In the genomic region with DNA sequence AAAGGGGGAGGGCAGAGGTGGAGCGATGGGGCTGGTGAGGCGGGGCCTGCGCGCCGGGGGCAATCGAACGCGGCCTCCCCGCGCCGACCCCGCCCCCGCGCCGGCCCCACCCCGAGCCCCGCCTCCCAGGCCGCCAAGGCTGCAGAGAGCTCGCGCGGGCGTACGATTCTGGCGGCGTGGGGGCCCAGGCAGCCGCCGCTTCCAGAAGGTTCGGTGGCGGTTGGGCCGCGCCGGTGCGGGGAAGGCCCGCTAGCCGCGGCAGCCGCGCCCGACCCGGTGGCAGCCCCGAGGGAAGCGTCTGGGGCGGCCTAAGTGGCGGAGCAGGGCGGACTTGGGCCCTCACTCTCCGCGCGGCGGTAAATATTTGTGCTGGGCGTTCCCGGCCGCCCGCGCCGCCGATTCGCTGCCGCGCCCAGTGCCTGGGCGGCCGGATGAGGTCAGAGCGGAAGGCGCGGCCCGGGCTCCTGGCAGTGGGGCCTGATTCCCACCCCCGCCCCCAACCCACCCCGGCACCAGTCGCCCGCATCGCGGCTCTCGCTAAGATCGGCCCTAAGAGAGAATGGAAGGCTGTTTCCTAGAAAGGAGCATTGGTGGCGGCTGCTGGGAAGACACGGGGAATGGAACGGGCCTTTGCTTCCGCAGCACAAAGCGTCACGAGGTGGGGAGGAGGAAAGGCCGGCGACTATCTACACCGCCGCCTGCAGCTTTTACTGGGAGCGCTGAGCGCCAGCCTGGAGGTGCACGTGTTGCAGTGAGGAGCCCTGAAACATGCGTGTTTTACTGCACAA, we compare ENCODE assay signal across 1 cellular context.
TF ChIP-seq lines count a peak whose summit lies in the region.

A gene with protein sequence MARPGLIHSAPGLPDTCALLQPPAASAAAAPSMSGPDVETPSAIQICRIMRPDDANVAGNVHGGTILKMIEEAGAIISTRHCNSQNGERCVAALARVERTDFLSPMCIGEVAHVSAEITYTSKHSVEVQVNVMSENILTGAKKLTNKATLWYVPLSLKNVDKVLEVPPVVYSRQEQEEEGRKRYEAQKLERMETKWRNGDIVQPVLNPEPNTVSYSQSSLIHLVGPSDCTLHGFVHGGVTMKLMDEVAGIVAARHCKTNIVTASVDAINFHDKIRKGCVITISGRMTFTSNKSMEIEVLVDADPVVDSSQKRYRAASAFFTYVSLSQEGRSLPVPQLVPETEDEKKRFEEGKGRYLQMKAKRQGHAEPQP (minus strand): TSS at position 368 of the 788 bp plus-strand sequence. CDS start 368 bp downstream, outside the sequence.

TF ChIP-seq in HEK293, 187 proteins besides CTCF, POLR2A, EP300 and RAD21 (continued from another document and continues in another):
- TF ChIP-seq, protein P1, sequence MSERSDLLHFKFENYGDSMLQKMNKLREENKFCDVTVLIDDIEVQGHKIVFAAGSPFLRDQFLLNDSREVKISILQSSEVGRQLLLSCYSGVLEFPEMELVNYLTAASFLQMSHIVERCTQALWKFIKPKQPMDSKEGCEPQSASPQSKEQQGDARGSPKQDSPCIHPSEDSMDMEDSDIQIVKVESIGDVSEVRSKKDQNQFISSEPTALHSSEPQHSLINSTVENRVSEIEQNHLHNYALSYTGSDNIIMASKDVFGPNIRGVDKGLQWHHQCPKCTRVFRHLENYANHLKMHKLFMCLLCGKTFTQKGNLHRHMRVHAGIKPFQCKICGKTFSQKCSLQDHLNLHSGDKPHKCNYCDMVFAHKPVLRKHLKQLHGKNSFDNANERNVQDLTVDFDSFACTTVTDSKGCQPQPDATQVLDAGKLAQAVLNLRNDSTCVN (tag by site-specific recombination; optimal IDR thresholded peaks at IDR 0.05) = peak; percentile 87
- TF ChIP-seq MYNN (tag by site-specific recombination; IDR thresholded peaks at IDR 0.05; ENCODE audit: borderline replicate concordance) (no peak), SP3 (tag by site-specific recombination; IDR thresholded peaks at IDR 0.05) (peak; percentile 77), ZNF37A (tag by site-specific recombination; IDR thresholded peaks at IDR 0.05) (no peak), ZFP69B (tag by site-specific recombination; IDR thresholded peaks at IDR 0.05) (peak; percentile 31; the same call in 1 of the 2 replicates), ZNF843 (tag by site-specific recombination; IDR thresholded peaks at IDR 0.05) (no peak), RBAK (tag by site-specific recombination; IDR thresholded peaks at IDR 0.05) (no peak), GLIS2 (tag by site-specific recombination; IDR thresholded peaks at IDR 0.05) (peak; percentile 52), SETDB1 (IDR thresholded peaks at IDR 0.05; ENCODE audit: insufficient read length, low read length) (no peak), ZBTB20 (tag by site-specific recombination; IDR thresholded peaks at IDR 0.05) (peak; percentile 93), TCF7L2 (IDR thresholded peaks at IDR 0.05; ENCODE audit: borderline replicate concordance, low read depth, low read length) (no peak), ZBTB7A (tag by site-specific recombination; IDR thresholded peaks at IDR 0.05; ENCODE audit: low read depth) (no peak), ZNF16 (tag by site-specific recombination; IDR thresholded peaks at IDR 0.05; ENCODE audit: low read depth) (no peak), ZNF292 (tag by site-specific recombination; IDR thresholded peaks at IDR 0.05; ENCODE audit: borderline replicate concordance, low read depth) (no peak), ZNF555 (tag by site-specific recombination; conservative IDR thresholded peaks at IDR 0.05) (no peak), ZBTB17 (tag by site-specific recombination; IDR thresholded peaks at IDR 0.05) (peak; percentile 81), ZNF660 (tag by site-specific recombination; IDR thresholded peaks at IDR 0.05) (peak; percentile 58; the same call in 1 of the 2 replicates), ZNF624 (tag by site-specific recombination; IDR thresholded peaks at IDR 0.05) (no peak), ZNF677 (tag by site-specific recombination; IDR thresholded peaks at IDR 0.05) (peak; percentile 88), ZFP3 (tag by site-specific recombination; IDR thresholded peaks at IDR 0.05; ENCODE audit: low read depth) (no peak), ZNF341 (tag by site-specific recombination; IDR thresholded peaks at IDR 0.05; ENCODE audit: low read depth) (peak; percentile 66), ZNF423 (tag by site-specific recombination; IDR thresholded peaks at IDR 0.05) (no peak), ZNF112 (tag by site-specific recombination; IDR thresholded peaks at IDR 0.05) (no peak), HOXD13 (CRISPR knock-in tag; IDR thresholded peaks at IDR 0.05; ENCODE audit: borderline replicate concordance) (no peak), SP7 (tag by site-specific recombination; IDR thresholded peaks at IDR 0.05) (peak; percentile 57), PRDM1 (tag by site-specific recombination; IDR thresholded peaks at IDR 0.05) (no peak), ZNF394 (tag by site-specific recombination; IDR thresholded peaks at IDR 0.05; ENCODE audit: borderline replicate concordance) (no peak), GLI4 (tag by site-specific recombination; IDR thresholded peaks at IDR 0.05) (no peak)
- TF ChIP-seq, protein P2, sequence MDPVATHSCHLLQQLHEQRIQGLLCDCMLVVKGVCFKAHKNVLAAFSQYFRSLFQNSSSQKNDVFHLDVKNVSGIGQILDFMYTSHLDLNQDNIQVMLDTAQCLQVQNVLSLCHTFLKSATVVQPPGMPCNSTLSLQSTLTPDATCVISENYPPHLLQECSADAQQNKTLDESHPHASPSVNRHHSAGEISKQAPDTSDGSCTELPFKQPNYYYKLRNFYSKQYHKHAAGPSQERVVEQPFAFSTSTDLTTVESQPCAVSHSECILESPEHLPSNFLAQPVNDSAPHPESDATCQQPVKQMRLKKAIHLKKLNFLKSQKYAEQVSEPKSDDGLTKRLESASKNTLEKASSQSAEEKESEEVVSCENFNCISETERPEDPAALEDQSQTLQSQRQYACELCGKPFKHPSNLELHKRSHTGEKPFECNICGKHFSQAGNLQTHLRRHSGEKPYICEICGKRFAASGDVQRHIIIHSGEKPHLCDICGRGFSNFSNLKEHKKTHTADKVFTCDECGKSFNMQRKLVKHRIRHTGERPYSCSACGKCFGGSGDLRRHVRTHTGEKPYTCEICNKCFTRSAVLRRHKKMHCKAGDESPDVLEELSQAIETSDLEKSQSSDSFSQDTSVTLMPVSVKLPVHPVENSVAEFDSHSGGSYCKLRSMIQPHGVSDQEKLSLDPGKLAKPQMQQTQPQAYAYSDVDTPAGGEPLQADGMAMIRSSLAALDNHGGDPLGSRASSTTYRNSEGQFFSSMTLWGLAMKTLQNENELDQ (tag by site-specific recombination; IDR thresholded peaks at IDR 0.05; ENCODE audit: low read depth) = no peak
- TF ChIP-seq, protein P3, sequence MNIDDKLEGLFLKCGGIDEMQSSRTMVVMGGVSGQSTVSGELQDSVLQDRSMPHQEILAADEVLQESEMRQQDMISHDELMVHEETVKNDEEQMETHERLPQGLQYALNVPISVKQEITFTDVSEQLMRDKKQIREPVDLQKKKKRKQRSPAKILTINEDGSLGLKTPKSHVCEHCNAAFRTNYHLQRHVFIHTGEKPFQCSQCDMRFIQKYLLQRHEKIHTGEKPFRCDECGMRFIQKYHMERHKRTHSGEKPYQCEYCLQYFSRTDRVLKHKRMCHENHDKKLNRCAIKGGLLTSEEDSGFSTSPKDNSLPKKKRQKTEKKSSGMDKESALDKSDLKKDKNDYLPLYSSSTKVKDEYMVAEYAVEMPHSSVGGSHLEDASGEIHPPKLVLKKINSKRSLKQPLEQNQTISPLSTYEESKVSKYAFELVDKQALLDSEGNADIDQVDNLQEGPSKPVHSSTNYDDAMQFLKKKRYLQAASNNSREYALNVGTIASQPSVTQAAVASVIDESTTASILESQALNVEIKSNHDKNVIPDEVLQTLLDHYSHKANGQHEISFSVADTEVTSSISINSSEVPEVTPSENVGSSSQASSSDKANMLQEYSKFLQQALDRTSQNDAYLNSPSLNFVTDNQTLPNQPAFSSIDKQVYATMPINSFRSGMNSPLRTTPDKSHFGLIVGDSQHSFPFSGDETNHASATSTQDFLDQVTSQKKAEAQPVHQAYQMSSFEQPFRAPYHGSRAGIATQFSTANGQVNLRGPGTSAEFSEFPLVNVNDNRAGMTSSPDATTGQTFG (tag by site-specific recombination; IDR thresholded peaks at IDR 0.05; ENCODE audit: borderline replicate concordance) = no peak
- TF ChIP-seq, protein P4, sequence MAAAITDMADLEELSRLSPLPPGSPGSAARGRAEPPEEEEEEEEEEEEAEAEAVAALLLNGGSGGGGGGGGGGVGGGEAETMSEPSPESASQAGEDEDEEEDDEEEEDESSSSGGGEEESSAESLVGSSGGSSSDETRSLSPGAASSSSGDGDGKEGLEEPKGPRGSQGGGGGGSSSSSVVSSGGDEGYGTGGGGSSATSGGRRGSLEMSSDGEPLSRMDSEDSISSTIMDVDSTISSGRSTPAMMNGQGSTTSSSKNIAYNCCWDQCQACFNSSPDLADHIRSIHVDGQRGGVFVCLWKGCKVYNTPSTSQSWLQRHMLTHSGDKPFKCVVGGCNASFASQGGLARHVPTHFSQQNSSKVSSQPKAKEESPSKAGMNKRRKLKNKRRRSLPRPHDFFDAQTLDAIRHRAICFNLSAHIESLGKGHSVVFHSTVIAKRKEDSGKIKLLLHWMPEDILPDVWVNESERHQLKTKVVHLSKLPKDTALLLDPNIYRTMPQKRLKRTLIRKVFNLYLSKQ (tag by site-specific recombination; IDR thresholded peaks at IDR 0.05; ENCODE audit: borderline replicate concordance) = no peak
- TF ChIP-seq, protein P5, sequence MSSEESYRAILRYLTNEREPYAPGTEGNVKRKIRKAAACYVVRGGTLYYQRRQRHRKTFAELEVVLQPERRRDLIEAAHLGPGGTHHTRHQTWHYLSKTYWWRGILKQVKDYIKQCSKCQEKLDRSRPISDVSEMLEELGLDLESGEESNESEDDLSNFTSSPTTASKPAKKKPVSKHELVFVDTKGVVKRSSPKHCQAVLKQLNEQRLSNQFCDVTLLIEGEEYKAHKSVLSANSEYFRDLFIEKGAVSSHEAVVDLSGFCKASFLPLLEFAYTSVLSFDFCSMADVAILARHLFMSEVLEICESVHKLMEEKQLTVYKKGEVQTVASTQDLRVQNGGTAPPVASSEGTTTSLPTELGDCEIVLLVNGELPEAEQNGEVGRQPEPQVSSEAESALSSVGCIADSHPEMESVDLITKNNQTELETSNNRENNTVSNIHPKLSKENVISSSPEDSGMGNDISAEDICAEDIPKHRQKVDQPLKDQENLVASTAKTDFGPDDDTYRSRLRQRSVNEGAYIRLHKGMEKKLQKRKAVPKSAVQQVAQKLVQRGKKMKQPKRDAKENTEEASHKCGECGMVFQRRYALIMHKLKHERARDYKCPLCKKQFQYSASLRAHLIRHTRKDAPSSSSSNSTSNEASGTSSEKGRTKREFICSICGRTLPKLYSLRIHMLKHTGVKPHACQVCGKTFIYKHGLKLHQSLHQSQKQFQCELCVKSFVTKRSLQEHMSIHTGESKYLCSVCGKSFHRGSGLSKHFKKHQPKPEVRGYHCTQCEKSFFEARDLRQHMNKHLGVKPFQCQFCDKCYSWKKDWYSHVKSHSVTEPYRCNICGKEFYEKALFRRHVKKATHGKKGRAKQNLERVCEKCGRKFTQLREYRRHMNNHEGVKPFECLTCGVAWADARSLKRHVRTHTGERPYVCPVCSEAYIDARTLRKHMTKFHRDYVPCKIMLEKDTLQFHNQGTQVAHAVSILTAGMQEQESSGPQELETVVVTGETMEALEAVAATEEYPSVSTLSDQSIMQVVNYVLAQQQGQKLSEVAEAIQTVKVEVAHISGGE (tag by site-specific recombination; conservative IDR thresholded peaks at IDR 0.05; ENCODE audit: low read depth) = peak; percentile 50; the same call in 1 of the 2 replicates
- TF ChIP-seq, protein P6, sequence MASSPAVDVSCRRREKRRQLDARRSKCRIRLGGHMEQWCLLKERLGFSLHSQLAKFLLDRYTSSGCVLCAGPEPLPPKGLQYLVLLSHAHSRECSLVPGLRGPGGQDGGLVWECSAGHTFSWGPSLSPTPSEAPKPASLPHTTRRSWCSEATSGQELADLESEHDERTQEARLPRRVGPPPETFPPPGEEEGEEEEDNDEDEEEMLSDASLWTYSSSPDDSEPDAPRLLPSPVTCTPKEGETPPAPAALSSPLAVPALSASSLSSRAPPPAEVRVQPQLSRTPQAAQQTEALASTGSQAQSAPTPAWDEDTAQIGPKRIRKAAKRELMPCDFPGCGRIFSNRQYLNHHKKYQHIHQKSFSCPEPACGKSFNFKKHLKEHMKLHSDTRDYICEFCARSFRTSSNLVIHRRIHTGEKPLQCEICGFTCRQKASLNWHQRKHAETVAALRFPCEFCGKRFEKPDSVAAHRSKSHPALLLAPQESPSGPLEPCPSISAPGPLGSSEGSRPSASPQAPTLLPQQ (tag by site-specific recombination; IDR thresholded peaks at IDR 0.05) = peak; percentile 51; the same call in 1 of the 2 replicates
- TF ChIP-seq, protein P7, sequence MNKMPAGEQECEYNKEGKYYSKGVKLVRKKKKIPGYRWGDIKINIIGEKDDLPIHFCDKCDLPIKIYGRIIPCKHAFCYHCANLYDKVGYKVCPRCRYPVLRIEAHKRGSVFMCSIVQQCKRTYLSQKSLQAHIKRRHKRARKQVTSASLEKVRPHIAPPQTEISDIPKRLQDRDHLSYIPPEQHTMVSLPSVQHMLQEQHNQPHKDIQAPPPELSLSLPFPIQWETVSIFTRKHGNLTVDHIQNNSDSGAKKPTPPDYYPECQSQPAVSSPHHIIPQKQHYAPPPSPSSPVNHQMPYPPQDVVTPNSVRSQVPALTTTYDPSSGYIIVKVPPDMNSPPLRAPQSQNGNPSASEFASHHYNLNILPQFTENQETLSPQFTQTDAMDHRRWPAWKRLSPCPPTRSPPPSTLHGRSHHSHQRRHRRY (tag by site-specific recombination; IDR thresholded peaks at IDR 0.05) = no peak
- TF ChIP-seq, protein P8, sequence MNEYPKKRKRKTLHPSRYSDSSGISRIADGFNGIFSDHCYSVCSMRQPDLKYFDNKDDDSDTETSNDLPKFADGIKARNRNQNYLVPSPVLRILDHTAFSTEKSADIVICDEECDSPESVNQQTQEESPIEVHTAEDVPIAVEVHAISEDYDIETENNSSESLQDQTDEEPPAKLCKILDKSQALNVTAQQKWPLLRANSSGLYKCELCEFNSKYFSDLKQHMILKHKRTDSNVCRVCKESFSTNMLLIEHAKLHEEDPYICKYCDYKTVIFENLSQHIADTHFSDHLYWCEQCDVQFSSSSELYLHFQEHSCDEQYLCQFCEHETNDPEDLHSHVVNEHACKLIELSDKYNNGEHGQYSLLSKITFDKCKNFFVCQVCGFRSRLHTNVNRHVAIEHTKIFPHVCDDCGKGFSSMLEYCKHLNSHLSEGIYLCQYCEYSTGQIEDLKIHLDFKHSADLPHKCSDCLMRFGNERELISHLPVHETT (tag by site-specific recombination; IDR thresholded peaks at IDR 0.05) = no peak
- TF ChIP-seq, protein P9, sequence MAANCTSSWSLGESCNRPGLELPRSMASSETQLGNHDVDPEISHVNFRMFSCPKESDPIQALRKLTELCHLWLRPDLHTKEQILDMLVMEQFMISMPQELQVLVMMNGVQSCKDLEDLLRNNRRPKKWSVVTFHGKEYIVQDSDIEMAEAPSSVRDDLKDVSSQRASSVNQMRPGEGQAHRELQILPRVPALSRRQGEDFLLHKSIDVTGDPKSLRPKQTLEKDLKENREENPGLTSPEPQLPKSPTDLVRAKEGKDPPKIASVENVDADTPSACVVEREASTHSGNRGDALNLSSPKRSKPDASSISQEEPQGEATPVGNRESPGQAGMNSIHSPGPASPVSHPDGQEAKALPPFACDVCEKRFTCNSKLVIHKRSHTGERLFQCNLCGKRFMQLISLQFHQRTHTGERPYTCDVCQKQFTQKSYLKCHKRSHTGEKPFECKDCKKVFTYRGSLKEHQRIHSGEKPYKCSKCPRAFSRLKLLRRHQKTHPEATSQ (tag by site-specific recombination; IDR thresholded peaks at IDR 0.05) = no peak
